9 cellular contexts compared by ENCODE assay signal in genomic region chr19:16585808-16586476, GRCh38. TPM values are rescaled to one million over a fixed set of nuclear protein-coding genes. Genes with fewer than 3 reads are reported as not detected.
A peak's percentile ranks its signal among the peaks of the same experiment; 100 is the strongest.
DNase-seq lines count a peak whose midpoint lies in the region; ATAC-seq and TF ChIP-seq lines count a peak whose summit lies in the region.
"Had no signal": no experiment of that assay in that cellular context is flagged by ENCODE, and none has a peak within 500 bp of the region (broad histone marks: within the 10 kb centered on the region; RNA-seq: fewer than 3 reads in every experiment).

No MANE protein-coding gene starts in this region.

- TF ChIP-seq CTCF in RWPE1 (conservative IDR thresholded peaks at IDR 0.05; ENCODE audit: low read depth) (no peak), foreskin keratinocyte (conservative IDR thresholded peaks at IDR 0.05) (no peak), transverse colon (IDR thresholded peaks at IDR 0.05) (no peak), coronary artery (IDR thresholded peaks at IDR 0.05) (no peak)

- no peaks in the 10 kb centered on the region for H3K9me3 ChIP-seq in transverse colon
- H3K9me3 ChIP-seq: pancreas had no signal

- no peak overlapping the region for H3K4me3 ChIP-seq in transverse colon
- no peak overlapping the region for H3K4me3 ChIP-seq in coronary artery

- TF ChIP-seq EP300 in transverse colon (IDR thresholded peaks at IDR 0.05; ENCODE audit: low read depth) = no peak

- H3K27me3 ChIP-seq in foreskin keratinocyte (no peaks in the 10 kb centered on the region), transverse colon (no peaks in the 10 kb centered on the region)
- H3K27me3 ChIP-seq: pancreas had no signal

- POLR2A ChIA-PET in RWPE1 (lab: Yijun Ruan, JAX; ENCODE audit: low non-redundant PET) = no interaction called here

- peak; percentile 37 for ATAC-seq in GM18517 (IDR thresholded peaks at IDR 0.05; ENCODE audit: unreplicated experiment)
- peak; percentile 28 for ATAC-seq in HG02610 (IDR thresholded peaks at IDR 0.05; ENCODE audit: unreplicated experiment)
- no peak for ATAC-seq in foreskin keratinocyte
- ATAC-seq in HG02938 (IDR thresholded peaks at IDR 0.05; ENCODE audit: unreplicated experiment) = no peak
- no peak for ATAC-seq in GM18858 (IDR thresholded peaks at IDR 0.05; ENCODE audit: unreplicated experiment)

- no peaks in the 10 kb centered on the region for H3K36me3 ChIP-seq in transverse colon
- H3K36me3 ChIP-seq: pancreas had no signal

- H3K27ac ChIP-seq in RWPE1 (peak overlapping the region; percentile 78), foreskin keratinocyte (peak overlapping the region; percentile 34), transverse colon (peak overlapping the region; percentile 67 to 86 (median 76)), coronary artery (peak overlapping the region in 1 of 2 donors; percentile 7)

- H3K4me1 ChIP-seq in foreskin keratinocyte = peaks cover 24% of the 10 kb centered on the region
- peaks cover 42 to 85% (median 70%) of the 10 kb centered on the region in 4 donors for H3K4me1 ChIP-seq in transverse colon

- DNase-seq in RWPE1 (ENCODE audit: low spot score) (no peak), foreskin keratinocyte (no peak), transverse colon (peak; percentile 62), coronary artery (ENCODE audit: low spot score) (no peak)

- CTCF ChIA-PET in RWPE1 (lab: Yijun Ruan, JAX) = no interaction called here

- in situ Hi-C loops in transverse colon (cut with MboI; ENCODE audit: low pct_ligation_motif_present in 1 of 4, low pct_unique_long_range_greater_than_20kb in 1 of 4, low sequenced_read_pairs in 3 of 4) = no loop called here

- 60 to 67% methylated on average over 2 to 11 of the region's 11 CpGs for WGBS in transverse colon (ENCODE audit: low coverage in 1 of 2), 2 donors

- TF ChIP-seq POLR2A in transverse colon (IDR thresholded peaks at IDR 0.05) = peak; percentile 9

- intact Hi-C loops in transverse colon (cut with DNase I; ENCODE audit: low total_unique reads) = no loop called here

RNA-seq across cellular contexts. Expression of gene SLC35E1, which starts 13.7 kb away (rescaled TPM):
- total RNA-seq in foreskin keratinocyte (37.8 and 42.1 TPM in 2 replicates), transverse colon (10 to 100 TPM; 31.0 to 56.1 (median 42.8) TPM)
- 24.2 and 24.4 TPM in 2 replicates for polyA plus RNA-seq in foreskin keratinocyte

RNA-seq across cellular contexts. Expression of gene MED26, which starts 42.1 kb away (rescaled TPM):
- 7.6 and 7.9 TPM in 2 replicates for total RNA-seq in foreskin keratinocyte
- polyA plus RNA-seq in foreskin keratinocyte = 4.7 and 4.9 TPM in 2 replicates
- total RNA-seq in transverse colon = 10 to 100 TPM in 2 of 4 donors, 1 to 10 TPM in 2; 7.8 to 15.0 (median 9.5) TPM

RNA-seq across cellular contexts. Expression of gene CHERP, which starts 43.7 kb away (rescaled TPM):
- total RNA-seq in foreskin keratinocyte = 18.4 and 18.9 TPM in 2 replicates
- 17.7 and 19.2 TPM in 2 replicates for polyA plus RNA-seq in foreskin keratinocyte
- 10 to 100 TPM; 14.4 to 54.7 (median 28.9) TPM for total RNA-seq in transverse colon

Comparison
In these comparisons a context has a peak if more than half of its experiments do, and no peak if none do; other contexts are left out.
1. ATAC-seq: peak in GM18517 (single experiment) and HG02610 (single experiment); none in foreskin keratinocyte (single experiment), HG02938 (single experiment) and GM18858 (single experiment).